In genomic region chr4:184330008-184330400, GRCh38 we compare ENCODE assay signal across 7 cellular contexts.
DNase-seq lines count a peak whose midpoint lies in the region; ATAC-seq, FAIRE-seq and TF ChIP-seq lines count a peak whose summit lies in the region.

No MANE protein-coding gene starts in this region.

- H3K9me3 Mint-ChIP-seq in activated B cell treated with CpG ODN at 0.5 μM for 24 hours (no peaks in the 10 kb centered on the region), nephron (peaks cover 2% of the 10 kb centered on the region)

- H3K27me3 Mint-ChIP-seq in activated B cell treated with CpG ODN at 0.5 μM for 24 hours (no peaks in the 10 kb centered on the region), nephron (ENCODE audit: low read depth) (peaks cover 4% of the 10 kb centered on the region)

- peak; percentile 70 for ATAC-seq in HG02852 (IDR thresholded peaks at IDR 0.05; ENCODE audit: unreplicated experiment)
- peak; percentile 26 for ATAC-seq in activated B cell treated with CpG ODN at 0.5 μM for 24 hours (ENCODE audit: low read depth)

- CTCF ChIA-PET in activated B cell treated with CpG ODN at 0.5 μM for 24 hours (lab: Charles Lee), result interaction anchor here (0.9 to 6.0 kb wide), 3 partner anchors 18 to 66 kb away, joined by 3 to 24 read pairs (median 8); no protein-coding TSS in a partner anchor

- no peak for DNase-seq in GM19239 (ENCODE audit: insufficient read length, low spot score)
- DNase-seq in activated B cell treated with CpG ODN at 0.5 μM for 24 hours, result no peak
- DNase-seq in HUDEP-2 (lab: John Stamatoyannopoulos, UW; ENCODE audit: unreplicated experiment in 76 of 76), result no peak
- no peak for DNase-seq in NCI-H2227 (lab: John Stamatoyannopoulos, UW; ENCODE audit: unreplicated experiment)
- no peak for DNase-seq in NCI-H2171 (lab: John Stamatoyannopoulos, UW)

- no peak for TF ChIP-seq CTCF in activated B cell treated with CpG ODN at 0.5 μM for 24 hours (IDR thresholded peaks at IDR 0.05)
- TF ChIP-seq CTCF in nephron (IDR thresholded peaks at IDR 0.05; ENCODE audit: unreplicated experiment in 3 of 3), result no peak

- peak overlapping the region; percentile 97 for H3K27ac Mint-ChIP-seq in activated B cell treated with CpG ODN at 0.5 μM for 24 hours
- H3K27ac Mint-ChIP-seq in nephron, result peak overlapping the region; percentile 73 to 84 (median 78)

- FAIRE-seq in GM19239 (lab: Jason Lieb, UNC), result peak; percentile 100

- intact Hi-C loops in activated B cell treated with CpG ODN at 0.5 μM for 24 hours (cut with micrococcal nuclease), result no loop called here

- POLR2A ChIA-PET in activated B cell treated with CpG ODN at 0.5 μM for 24 hours (lab: Charles Lee), result interaction anchor here (0.6 to 8.0 kb wide), 16 partner anchors 12 to 213 kb away, joined by 3 to 211 read pairs (median 22); partner anchors contain the start of gene IRF2

- H3K36me3 Mint-ChIP-seq in activated B cell treated with CpG ODN at 0.5 μM for 24 hours (ENCODE audit: low read depth), result no peaks in the 10 kb centered on the region
- H3K36me3 Mint-ChIP-seq in nephron (ENCODE audit: low read depth), result no peaks in the 10 kb centered on the region

- peaks cover 80% of the 10 kb centered on the region for H3K4me1 Mint-ChIP-seq in activated B cell treated with CpG ODN at 0.5 μM for 24 hours
- peaks cover 11% of the 10 kb centered on the region for H3K4me1 Mint-ChIP-seq in nephron

- H3K4me3 Mint-ChIP-seq in activated B cell treated with CpG ODN at 0.5 μM for 24 hours (peak overlapping the region; percentile 47), nephron (no peak overlapping the region)
